ENCODE assay signal across 29 cellular contexts in genomic region chr1:115413208-115413607, GRCh38.
"Had no signal": no experiment of that assay in that cellular context is flagged by ENCODE, and none has a peak within 500 bp of the region (broad histone marks: within the 10 kb centered on the region; RNA-seq: fewer than 3 reads in every experiment).

No MANE protein-coding gene starts in this region.

- H3K4me1 ChIP-seq: ascending aorta, breast epithelium, colonic mucosa had no signal

- H3K27me3 ChIP-seq: ascending aorta, breast epithelium, cardiac muscle cell, colonic mucosa had no signal

- H3K9me3 ChIP-seq: ascending aorta, breast epithelium, colonic mucosa, esophagus squamous epithelium had no signal

- DNase-seq: activated CD4-positive, alpha-beta memory T cell treated with anti-CD3 and anti-CD28 coated beads, Interleukin-2, amount 10 ng/mL, durations not matched to agents 7 days and 5 days; activated CD4-positive, alpha-beta T cell treated with anti-CD3 and anti-CD28 coated beads for 1 hour; activated CD4-positive, alpha-beta T cell treated with anti-CD3 and anti-CD28 coated beads for 4 hours; activated CD4-positive, alpha-beta T cell treated with anti-CD3 and anti-CD28 coated beads, Interleukin-2, amount 10 ng/mL, durations not matched to agents 7 days and 5 days; activated CD4-positive, alpha-beta T cell treated with anti-CD3 and anti-CD28 coated beads, Interleukin-2, amount 50 U/mL, for 4 hours; activated CD8-positive, alpha-beta memory T cell treated with anti-CD3 and anti-CD28 coated beads, Interleukin-2, amount 50 U/mL, for 48 hours; activated gamma-delta T cell; activated naive CD4-positive, alpha-beta T cell; activated naive CD4-positive, alpha-beta T cell treated with anti-CD3 and anti-CD28 coated beads, Interleukin-2, amount 10 ng/mL, durations not matched to agents 7 days and 5 days; activated naive CD8-positive, alpha-beta T cell treated with anti-CD3 and anti-CD28 coated beads, Interleukin-2, amount 10 ng/mL, durations not matched to agents 7 days and 5 days; activated T-cell treated with anti-CD3 and anti-CD28 coated beads for 4 hours; activated T-cell treated with anti-CD3 and anti-CD28 coated beads, Interleukin-2, amount 50 U/mL, for 24 hours; activated T-cell treated with anti-CD3 and anti-CD28 coated beads, Interleukin-2, amount 50 U/mL, for 72 hours; central memory CD4-positive, alpha-beta T cell; cerebellar nuclear complex; colonic mucosa; effector CD8-positive, alpha-beta T cell; esophagus squamous epithelium; foreskin melanocyte; head of caudate nucleus; T-helper 17 cell; T1000 had no signal

- H3K4me3 ChIP-seq: ascending aorta, breast epithelium, cardiac muscle cell, colonic mucosa, esophagus squamous epithelium had no signal

- H3K36me3 ChIP-seq: ascending aorta, breast epithelium, cardiac muscle cell, colonic mucosa, esophagus squamous epithelium had no signal

- FAIRE-seq: endometrium, endothelial cell of umbilical vein had no signal

- H3K27ac ChIP-seq: ascending aorta, breast epithelium, cardiac muscle cell, colonic mucosa, epithelial cell of prostate, esophagus squamous epithelium, VCaP had no signal
